ENCODE assay signal across 18 cellular contexts in genomic region chr20:14259691-14260090, GRCh38.
"Had no signal": no experiment of that assay in that cellular context is flagged by ENCODE, and none has a peak within 500 bp of the region (broad histone marks: within the 10 kb centered on the region; RNA-seq: fewer than 3 reads in every experiment).

No MANE protein-coding gene starts in this region.

- H3K4me3 ChIP-seq: heart right ventricle, lung, pancreas, sigmoid colon, thoracic aorta had no signal

- H3K27ac Mint-ChIP-seq: activated naive CD8-positive, alpha-beta T cell treated with anti-CD3 and anti-CD28 coated beads for 36 hours; dendritic cell treated with granulocyte-macrophage colony-stimulating factor and Interleukin-4, amounts not matched to agents 40 ng/mL and 50 ng/mL, for 4 days; effector memory CD8-positive, alpha-beta T cell; naive thymus-derived CD4-positive, alpha-beta T cell; T-cell had no signal

- H3K27me3 Mint-ChIP-seq: activated naive CD8-positive, alpha-beta T cell treated with anti-CD3 and anti-CD28 coated beads for 36 hours; dendritic cell treated with granulocyte-macrophage colony-stimulating factor and Interleukin-4, amounts not matched to agents 40 ng/mL and 50 ng/mL, for 4 days; effector memory CD8-positive, alpha-beta T cell; naive thymus-derived CD4-positive, alpha-beta T cell; T-cell had no signal

- H3K36me3 Mint-ChIP-seq: activated naive CD8-positive, alpha-beta T cell treated with anti-CD3 and anti-CD28 coated beads for 36 hours; naive thymus-derived CD4-positive, alpha-beta T cell; T-cell had no signal

- DNase-seq: activated CD4-positive, alpha-beta T cell treated with anti-CD3 and anti-CD28 coated beads, Interleukin-2, amount 50 U/mL, for 1 hour; activated CD8-positive, alpha-beta memory T cell treated with anti-CD3 and anti-CD28 coated beads for 24 hours; activated naive CD8-positive, alpha-beta T cell treated with anti-CD3 and anti-CD28 coated beads for 36 hours; anterior cingulate cortex; effector memory CD8-positive, alpha-beta T cell; heart right ventricle; left colon; naive thymus-derived CD4-positive, alpha-beta T cell; pancreas; sigmoid colon; stimulated activated CD4-positive, alpha-beta T cell treated with anti-CD3 and anti-CD28 coated beads, Interleukin-2, amount 100 ng/mL, for 24 hours; T-cell; T-helper 9 cell had no signal

- H3K4me3 Mint-ChIP-seq: activated naive CD8-positive, alpha-beta T cell treated with anti-CD3 and anti-CD28 coated beads for 36 hours; dendritic cell treated with granulocyte-macrophage colony-stimulating factor and Interleukin-4, amounts not matched to agents 40 ng/mL and 50 ng/mL, for 4 days; effector memory CD8-positive, alpha-beta T cell; naive thymus-derived CD4-positive, alpha-beta T cell; T-cell had no signal

- H3K9me3 ChIP-seq: pancreas, sigmoid colon, thoracic aorta had no signal

- H3K4me1 Mint-ChIP-seq: activated naive CD8-positive, alpha-beta T cell treated with anti-CD3 and anti-CD28 coated beads for 36 hours; naive thymus-derived CD4-positive, alpha-beta T cell; T-cell had no signal

- H3K36me3 ChIP-seq: heart right ventricle, pancreas, sigmoid colon, thoracic aorta had no signal

- H3K27ac ChIP-seq: epithelial cell of prostate, heart right ventricle, pancreas, sigmoid colon, thoracic aorta had no signal

- FAIRE-seq: frontal cortex, pancreas had no signal

- H3K4me1 ChIP-seq: heart right ventricle, pancreas had no signal

- H3K27me3 ChIP-seq: heart right ventricle, pancreas, sigmoid colon had no signal
